In the genomic region with DNA sequence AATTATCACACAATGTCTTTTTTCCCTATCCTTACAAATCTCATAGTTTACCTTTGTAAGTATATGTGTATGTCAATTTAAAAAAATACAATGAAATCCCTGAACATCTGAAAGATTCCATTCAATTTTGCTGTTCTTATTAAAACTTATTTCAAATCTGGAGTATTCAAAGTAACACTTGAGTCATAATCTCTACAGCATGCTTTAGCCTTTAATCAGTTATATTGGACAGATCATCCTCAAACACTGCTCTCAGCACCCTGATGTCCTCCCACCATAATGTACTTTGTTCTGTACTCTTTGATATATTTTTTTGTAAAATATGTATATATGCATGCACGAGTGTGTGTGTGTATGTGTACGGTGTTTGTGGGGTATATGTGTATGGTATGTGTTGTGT, we compare ENCODE assay signal across 30 cellular contexts.
"Had no signal": no experiment of that assay in that cellular context is flagged by ENCODE, and none has a peak within 500 bp of the region (broad histone marks: within the 10 kb centered on the region; RNA-seq: fewer than 3 reads in every experiment).

No MANE protein-coding gene starts in this region.

- H3K4me3 ChIP-seq: ascending aorta, cardiac muscle cell had no signal

- H3K27me3 ChIP-seq: ascending aorta, cardiac muscle cell had no signal

- FAIRE-seq: bronchial epithelial cell, TTC549 had no signal

- ATAC-seq: activated CD8-positive, alpha-beta T cell treated with anti-CD3 and anti-CD28 coated beads for 36 hours; activated naive CD8-positive, alpha-beta T cell treated with anti-CD3 and anti-CD28 coated beads, Interleukin-2, amount 50 U/mL, for 24 hours; activated T-cell treated with anti-CD3 and anti-CD28 coated beads, Interleukin-2, amount 50 U/mL, for 4 hours; activated T-cell treated with anti-CD3 and anti-CD28 coated beads, Interleukin-2, amount 50 U/mL, for 72 hours; activated T-helper 17 cell treated with anti-CD3 and anti-CD28 coated beads, Interleukin-2, amount 50 U/mL, for 72 hours had no signal

- DNase-seq: activated B cell treated with CpG ODN at 0.5 μM for 24 hours; activated CD4-positive, alpha-beta memory T cell treated with anti-CD3 and anti-CD28 coated beads for 36 hours; activated CD4-positive, alpha-beta T cell treated with anti-CD3 and anti-CD28 coated beads for 4 hours; activated CD4-positive, alpha-beta T cell treated with anti-CD3 and anti-CD28 coated beads, Interleukin-2, amount 10 ng/mL, durations not matched to agents 24 days and 14 days; activated CD4-positive, alpha-beta T cell treated with anti-CD3 and anti-CD28 coated beads, Interleukin-2, amount 50 U/mL, for 1 hour; activated CD4-positive, alpha-beta T cell treated with anti-CD3 and anti-CD28 coated beads, Interleukin-2, amount 50 U/mL, for 4 hours; activated CD4-positive, CD25-positive, alpha-beta regulatory T cell treated with anti-CD3 and anti-CD28 coated beads, Interleukin-2, amount 50 U/mL, for 72 hours; activated CD8-positive, alpha-beta memory T cell treated with anti-CD3 and anti-CD28 coated beads, Interleukin-2, amount 50 U/mL, for 4 hours; activated CD8-positive, alpha-beta T cell treated with anti-CD3 and anti-CD28 coated beads for 36 hours; activated gamma-delta T cell; activated naive CD4-positive, alpha-beta T cell treated with anti-CD3 and anti-CD28 coated beads, Interleukin-2, amount 10 ng/mL, durations not matched to agents 7 days and 5 days; activated naive CD4-positive, alpha-beta T cell treated with Interleukin-2 at 50 U/mL for 16 hours; activated naive CD8-positive, alpha-beta T cell treated with anti-CD3 and anti-CD28 coated beads, Interleukin-2, amount 10 ng/mL, durations not matched to agents 7 days and 5 days; activated naive CD8-positive, alpha-beta T cell treated with anti-CD3 and anti-CD28 coated beads, Interleukin-2, amount 50 U/mL, for 24 hours; activated T-cell treated with anti-CD3 and anti-CD28 coated beads for 4 hours; activated T-cell treated with anti-CD3 and anti-CD28 coated beads, Interleukin-2, amount 50 U/mL, for 1 hour; activated T-cell treated with anti-CD3 and anti-CD28 coated beads, Interleukin-2, amount 50 U/mL, for 4 hours; activated T-cell treated with anti-CD3 and anti-CD28 coated beads, Interleukin-2, amount 50 U/mL, for 72 hours; amygdala; anterior cingulate cortex; caudate nucleus; cerebellar nuclear complex; T-helper 2 cell; T-helper 9 cell had no signal

- H3K4me1 ChIP-seq: ascending aorta had no signal

- H3K36me3 ChIP-seq: ascending aorta, cardiac muscle cell had no signal

- H3K27ac ChIP-seq: ascending aorta, cardiac muscle cell, VCaP had no signal
